1 cellular context compared by ENCODE assay signal in the genomic region with DNA sequence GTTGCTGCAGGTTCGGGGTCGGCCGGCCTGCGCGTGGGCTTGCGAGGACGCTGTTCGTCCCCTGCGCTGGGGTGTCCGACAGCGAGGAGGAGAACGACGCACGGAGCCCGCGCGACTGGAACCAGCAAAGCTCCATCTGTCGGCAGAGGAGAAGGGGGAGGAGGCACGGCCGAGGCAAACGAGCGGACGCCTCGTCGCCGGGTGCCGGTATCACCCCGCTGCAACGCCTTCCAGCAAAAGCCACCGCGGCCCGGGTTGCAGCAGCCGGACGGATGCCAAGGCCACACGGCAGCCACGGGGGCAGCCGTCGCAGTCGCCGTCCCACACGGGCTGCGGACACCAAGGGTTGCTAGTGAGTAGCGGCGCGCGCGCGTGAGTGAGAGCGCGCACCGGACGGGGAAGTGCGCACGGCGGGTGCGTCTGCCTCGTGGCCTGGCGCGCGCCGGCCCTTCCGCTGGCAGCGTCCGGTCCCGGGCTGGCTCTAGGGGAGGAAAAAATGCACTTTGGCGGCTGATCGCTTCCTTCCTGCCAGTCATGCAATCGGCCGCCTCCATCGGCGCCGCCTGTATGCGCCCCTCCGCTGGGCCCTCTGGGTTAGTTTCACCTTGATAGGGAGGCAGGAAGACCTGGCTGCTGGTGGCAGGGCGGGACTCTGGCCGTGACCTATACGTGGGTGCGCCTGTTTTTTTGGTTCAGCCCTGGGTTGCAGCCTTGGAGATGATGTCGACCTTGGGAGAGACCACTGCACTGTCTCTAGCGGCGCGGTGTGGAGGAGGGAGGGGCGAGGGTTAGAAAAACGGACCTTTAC.
A peak's percentile ranks its signal among the peaks of the same experiment; 100 is the strongest.
TF ChIP-seq lines count a peak whose summit lies in the region.

No MANE protein-coding gene starts in this region.

TF ChIP-seq in HEK293, 187 proteins besides CTCF, POLR2A, EP300 and RAD21 (continued from another document and continues in another):
- TF ChIP-seq INSM2 (tag by site-specific recombination; IDR thresholded peaks at IDR 0.05) (no peak), ZNF146 (tag by site-specific recombination; IDR thresholded peaks at IDR 0.05) (0 out of 2 replicates have a peak, but pooled peaks have one; percentile 2), KLF7 (tag by site-specific recombination; IDR thresholded peaks at IDR 0.05; ENCODE audit: borderline replicate concordance) (no peak; the same call in 1 of the 2 replicates), ZNF629 (tag by site-specific recombination; IDR thresholded peaks at IDR 0.05) (peak; percentile 42), HOXD13 (CRISPR knock-in tag; IDR thresholded peaks at IDR 0.05; ENCODE audit: borderline replicate concordance) (peak; percentile 58; the same call in 1 of the 2 replicates), KLF16 (tag by site-specific recombination; IDR thresholded peaks at IDR 0.05) (peak; percentile 93), YY1 (tag by site-specific recombination; IDR thresholded peaks at IDR 0.05) (no peak; the same call in 1 of the 2 replicates), ZNF549 (tag by site-specific recombination; IDR thresholded peaks at IDR 0.05) (no peak; the same call in 1 of the 2 replicates), ZNF544 (tag by site-specific recombination; IDR thresholded peaks at IDR 0.05) (no peak), ZNF677 (tag by site-specific recombination; IDR thresholded peaks at IDR 0.05) (no peak), ZNF221 (tag by site-specific recombination; IDR thresholded peaks at IDR 0.05; ENCODE audit: borderline replicate concordance) (no peak), ZFHX2 (tag by site-specific recombination; conservative IDR thresholded peaks at IDR 0.05) (peak; percentile 56), ZNF175 (tag by site-specific recombination; IDR thresholded peaks at IDR 0.05) (no peak), ZFP37 (tag by site-specific recombination; IDR thresholded peaks at IDR 0.05) (peak; percentile 89), ZSCAN4 (tag by site-specific recombination; IDR thresholded peaks at IDR 0.05) (peak; percentile 43), ZNF423 (tag by site-specific recombination; IDR thresholded peaks at IDR 0.05) (0 out of 2 replicates have a peak, but pooled peaks have one; percentile 43), ZXDB (tag by site-specific recombination; IDR thresholded peaks at IDR 0.05) (peak; percentile 94), ZNF580 (tag by site-specific recombination; IDR thresholded peaks at IDR 0.05) (no peak), SCRT1 (tag by site-specific recombination; IDR thresholded peaks at IDR 0.05; ENCODE audit: borderline replicate concordance) (no peak), BCL11A (tag by site-specific recombination; IDR thresholded peaks at IDR 0.05; ENCODE audit: low read depth) (0 out of 2 replicates have a peak, but pooled peaks have one; percentile 12), HOXC10 (CRISPR knock-in tag; IDR thresholded peaks at IDR 0.05) (no peak; the same call in 1 of the 2 replicates), ZSCAN16 (tag by site-specific recombination; IDR thresholded peaks at IDR 0.05) (peak; percentile 61; the same call in 1 of the 2 replicates), PRDM6 (tag by site-specific recombination; IDR thresholded peaks at IDR 0.05) (no peak), ZNF623 (tag by site-specific recombination; IDR thresholded peaks at IDR 0.05) (no peak), ELK4 (IDR thresholded peaks at IDR 0.05; ENCODE audit: borderline replicate concordance, low read depth, low read length) (no peak), ZNF785 (tag by site-specific recombination; IDR thresholded peaks at IDR 0.05) (peak; percentile 83; the same call in 1 of the 2 replicates), KLF9 (tag by site-specific recombination; IDR thresholded peaks at IDR 0.05; ENCODE audit: low read depth) (peak; percentile 75; the same call in 1 of the 2 replicates), GLI2 (tag by site-specific recombination; IDR thresholded peaks at IDR 0.05; ENCODE audit: borderline replicate concordance, low read depth) (no peak), ZNF777 (tag by site-specific recombination; IDR thresholded peaks at IDR 0.05; ENCODE audit: borderline replicate concordance) (peak; percentile 98), ZNF529 (tag by site-specific recombination; IDR thresholded peaks at IDR 0.05; ENCODE audit: insufficient replicate concordance) (no peak), ZNF473 (tag by site-specific recombination; IDR thresholded peaks at IDR 0.05) (no peak), ZEB2 (tag by site-specific recombination; IDR thresholded peaks at IDR 0.05) (peak; percentile 88)
- TF ChIP-seq, protein P1, sequence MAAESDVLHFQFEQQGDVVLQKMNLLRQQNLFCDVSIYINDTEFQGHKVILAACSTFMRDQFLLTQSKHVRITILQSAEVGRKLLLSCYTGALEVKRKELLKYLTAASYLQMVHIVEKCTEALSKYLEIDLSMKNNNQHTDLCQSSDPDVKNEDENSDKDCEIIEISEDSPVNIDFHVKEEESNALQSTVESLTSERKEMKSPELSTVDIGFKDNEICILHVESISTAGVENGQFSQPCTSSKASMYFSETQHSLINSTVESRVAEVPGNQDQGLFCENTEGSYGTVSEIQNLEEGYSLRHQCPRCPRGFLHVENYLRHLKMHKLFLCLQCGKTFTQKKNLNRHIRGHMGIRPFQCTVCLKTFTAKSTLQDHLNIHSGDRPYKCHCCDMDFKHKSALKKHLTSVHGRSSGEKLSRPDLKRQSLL (tag by site-specific recombination; IDR thresholded peaks at IDR 0.05), result peak; percentile 41; the same call in 1 of the 2 replicates
- TF ChIP-seq, protein P2, sequence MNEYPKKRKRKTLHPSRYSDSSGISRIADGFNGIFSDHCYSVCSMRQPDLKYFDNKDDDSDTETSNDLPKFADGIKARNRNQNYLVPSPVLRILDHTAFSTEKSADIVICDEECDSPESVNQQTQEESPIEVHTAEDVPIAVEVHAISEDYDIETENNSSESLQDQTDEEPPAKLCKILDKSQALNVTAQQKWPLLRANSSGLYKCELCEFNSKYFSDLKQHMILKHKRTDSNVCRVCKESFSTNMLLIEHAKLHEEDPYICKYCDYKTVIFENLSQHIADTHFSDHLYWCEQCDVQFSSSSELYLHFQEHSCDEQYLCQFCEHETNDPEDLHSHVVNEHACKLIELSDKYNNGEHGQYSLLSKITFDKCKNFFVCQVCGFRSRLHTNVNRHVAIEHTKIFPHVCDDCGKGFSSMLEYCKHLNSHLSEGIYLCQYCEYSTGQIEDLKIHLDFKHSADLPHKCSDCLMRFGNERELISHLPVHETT (tag by site-specific recombination; IDR thresholded peaks at IDR 0.05), result 0 out of 2 replicates have a peak, but pooled peaks have one; percentile 48
- TF ChIP-seq, protein P3, sequence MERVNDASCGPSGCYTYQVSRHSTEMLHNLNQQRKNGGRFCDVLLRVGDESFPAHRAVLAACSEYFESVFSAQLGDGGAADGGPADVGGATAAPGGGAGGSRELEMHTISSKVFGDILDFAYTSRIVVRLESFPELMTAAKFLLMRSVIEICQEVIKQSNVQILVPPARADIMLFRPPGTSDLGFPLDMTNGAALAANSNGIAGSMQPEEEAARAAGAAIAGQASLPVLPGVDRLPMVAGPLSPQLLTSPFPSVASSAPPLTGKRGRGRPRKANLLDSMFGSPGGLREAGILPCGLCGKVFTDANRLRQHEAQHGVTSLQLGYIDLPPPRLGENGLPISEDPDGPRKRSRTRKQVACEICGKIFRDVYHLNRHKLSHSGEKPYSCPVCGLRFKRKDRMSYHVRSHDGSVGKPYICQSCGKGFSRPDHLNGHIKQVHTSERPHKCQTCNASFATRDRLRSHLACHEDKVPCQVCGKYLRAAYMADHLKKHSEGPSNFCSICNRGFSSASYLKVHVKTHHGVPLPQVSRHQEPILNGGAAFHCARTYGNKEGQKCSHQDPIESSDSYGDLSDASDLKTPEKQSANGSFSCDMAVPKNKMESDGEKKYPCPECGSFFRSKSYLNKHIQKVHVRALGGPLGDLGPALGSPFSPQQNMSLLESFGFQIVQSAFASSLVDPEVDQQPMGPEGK (tag by site-specific recombination; IDR thresholded peaks at IDR 0.05), result peak; percentile 37
- TF ChIP-seq, protein P4, sequence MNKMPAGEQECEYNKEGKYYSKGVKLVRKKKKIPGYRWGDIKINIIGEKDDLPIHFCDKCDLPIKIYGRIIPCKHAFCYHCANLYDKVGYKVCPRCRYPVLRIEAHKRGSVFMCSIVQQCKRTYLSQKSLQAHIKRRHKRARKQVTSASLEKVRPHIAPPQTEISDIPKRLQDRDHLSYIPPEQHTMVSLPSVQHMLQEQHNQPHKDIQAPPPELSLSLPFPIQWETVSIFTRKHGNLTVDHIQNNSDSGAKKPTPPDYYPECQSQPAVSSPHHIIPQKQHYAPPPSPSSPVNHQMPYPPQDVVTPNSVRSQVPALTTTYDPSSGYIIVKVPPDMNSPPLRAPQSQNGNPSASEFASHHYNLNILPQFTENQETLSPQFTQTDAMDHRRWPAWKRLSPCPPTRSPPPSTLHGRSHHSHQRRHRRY (tag by site-specific recombination; IDR thresholded peaks at IDR 0.05), result no peak
- TF ChIP-seq, protein P5, sequence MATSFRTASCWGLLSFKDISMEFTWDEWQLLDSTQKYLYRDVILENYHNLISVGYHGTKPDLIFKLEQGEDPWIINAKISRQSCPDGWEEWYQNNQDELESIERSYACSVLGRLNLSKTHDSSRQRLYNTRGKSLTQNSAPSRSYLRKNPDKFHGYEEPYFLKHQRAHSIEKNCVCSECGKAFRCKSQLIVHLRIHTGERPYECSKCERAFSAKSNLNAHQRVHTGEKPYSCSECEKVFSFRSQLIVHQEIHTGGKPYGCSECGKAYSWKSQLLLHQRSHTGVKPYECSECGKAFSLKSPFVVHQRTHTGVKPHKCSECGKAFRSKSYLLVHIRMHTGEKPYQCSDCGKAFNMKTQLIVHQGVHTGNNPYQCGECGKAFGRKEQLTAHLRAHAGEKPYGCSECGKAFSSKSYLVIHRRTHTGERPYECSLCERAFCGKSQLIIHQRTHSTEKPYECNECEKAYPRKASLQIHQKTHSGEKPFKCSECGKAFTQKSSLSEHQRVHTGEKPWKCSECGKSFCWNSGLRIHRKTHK (tag by site-specific recombination; IDR thresholded peaks at IDR 0.05), result no peak
- TF ChIP-seq, protein P6, sequence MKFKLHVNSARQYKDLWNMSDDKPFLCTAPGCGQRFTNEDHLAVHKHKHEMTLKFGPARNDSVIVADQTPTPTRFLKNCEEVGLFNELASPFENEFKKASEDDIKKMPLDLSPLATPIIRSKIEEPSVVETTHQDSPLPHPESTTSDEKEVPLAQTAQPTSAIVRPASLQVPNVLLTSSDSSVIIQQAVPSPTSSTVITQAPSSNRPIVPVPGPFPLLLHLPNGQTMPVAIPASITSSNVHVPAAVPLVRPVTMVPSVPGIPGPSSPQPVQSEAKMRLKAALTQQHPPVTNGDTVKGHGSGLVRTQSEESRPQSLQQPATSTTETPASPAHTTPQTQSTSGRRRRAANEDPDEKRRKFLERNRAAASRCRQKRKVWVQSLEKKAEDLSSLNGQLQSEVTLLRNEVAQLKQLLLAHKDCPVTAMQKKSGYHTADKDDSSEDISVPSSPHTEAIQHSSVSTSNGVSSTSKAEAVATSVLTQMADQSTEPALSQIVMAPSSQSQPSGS (tag by site-specific recombination; IDR thresholded peaks at IDR 0.05; ENCODE audit: low read depth), result no peak
